16 cellular contexts compared by ENCODE assay signal in genomic region chr1:199573047-199573446, GRCh38.
DNase-seq lines count a peak whose midpoint lies in the region; ATAC-seq and TF ChIP-seq lines count a peak whose summit lies in the region.
"Had no signal": no experiment of that assay in that cellular context is flagged by ENCODE, and none has a peak within 500 bp of the region (broad histone marks: within the 10 kb centered on the region; RNA-seq: fewer than 3 reads in every experiment).

No MANE protein-coding gene starts in this region.

- H3K4me1 ChIP-seq in adipocyte (ENCODE audit: control insufficient read depth, insufficient read depth, low read length): no peaks in the 10 kb centered on the region
- H3K4me1 ChIP-seq: A549 had no signal

- ATAC-seq in HG03135 (IDR thresholded peaks at IDR 0.05; ENCODE audit: unreplicated experiment) (no peak), HG03175 (IDR thresholded peaks at IDR 0.05; ENCODE audit: unreplicated experiment) (no peak)
- ATAC-seq: A549 had no signal

- DNase-seq in EH (ENCODE audit: low read depth): peak; percentile 32
- DNase-seq in LNCaP clone FGC (ENCODE audit: low read depth): peak; percentile 46
- DNase-seq in adipocyte (ENCODE audit: low read depth): peak; percentile 21
- peak; percentile 41 for DNase-seq in left kidney (ENCODE audit: low read depth, low spot score)
- DNase-seq in NCI-H446 (lab: John Stamatoyannopoulos, UW): no peak
- no peak for DNase-seq in epidermal melanocyte (ENCODE audit: insufficient read length, low spot score)
- DNase-seq: H7; NCI-H1048; NCI-H1436 treated with DMSO at 0.1 percent for 48 hours; NCI-H2029 treated with DMSO at 0.1 percent for 48 hours; NCI-H526; NK-92 treated with Interleukin-12 subunit alpha and Interleukin-12 subunit beta, amount 100 ng/mL, for 24 hours; SIG-M5 had no signal

- no peak for TF ChIP-seq CTCF in LNCaP clone FGC (IDR thresholded peaks at IDR 0.05; ENCODE audit: control insufficient read depth, extremely low read depth, insufficient read depth)

- peaks cover 7% of the 10 kb centered on the region for H3K27me3 ChIP-seq in adipocyte (replicated peaks; ENCODE audit: control insufficient read depth, insufficient read depth, low read length)

- H3K9me3 ChIP-seq in adipocyte (ENCODE audit: control insufficient read depth, low read length): no peaks in the 10 kb centered on the region
- H3K9me3 ChIP-seq: A549 had no signal

- no peaks in the 10 kb centered on the region for H3K36me3 ChIP-seq in adipocyte (ENCODE audit: control insufficient read depth, insufficient read depth, low read length, severe bottlenecking)

- no peak overlapping the region for H3K9ac ChIP-seq in adipocyte (ENCODE audit: low read length)

- no peak overlapping the region for H3K4me3 ChIP-seq in LNCaP clone FGC (ENCODE audit: low read depth, low read length)
- H3K4me3 ChIP-seq in adipocyte (ENCODE audit: low read length): no peak overlapping the region
- H3K4me3 ChIP-seq: A549 had no signal

Comparison
In these comparisons a context has a peak if more than half of its experiments do, and no peak if none do; other contexts are left out.
1. DNase-seq: peak in EH (single experiment), LNCaP clone FGC (single experiment), adipocyte (single experiment) and left kidney (single experiment); none in NCI-H446 (0 of 2) and epidermal melanocyte (single experiment).